In genomic region chr14:87971010-87971409, GRCh38 we compare ENCODE assay signal across 19 cellular contexts. TPM values are rescaled to one million over a fixed set of nuclear protein-coding genes. Genes with fewer than 3 reads are reported as not detected.
DNase-seq lines count a peak whose midpoint lies in the region; ATAC-seq lines count a peak whose summit lies in the region.
"Had no signal": no experiment of that assay in that cellular context is flagged by ENCODE, and none has a peak within 500 bp of the region (broad histone marks: within the 10 kb centered on the region; RNA-seq: fewer than 3 reads in every experiment).

No MANE protein-coding gene starts in this region.

- H3K36me3 Mint-ChIP-seq in CD8-positive, alpha-beta memory T cell = peaks cover 20 to 74% (median 45%) of the 10 kb centered on the region in 3 donors

- H3K9me3 ChIP-seq in CD8-positive, alpha-beta memory T cell (ENCODE audit: low read length) = no peaks in the 10 kb centered on the region
- H3K9me3 ChIP-seq: BLaER1, stomach had no signal

- no peak overlapping the region for H3K4me3 ChIP-seq in CD8-positive, alpha-beta memory T cell (ENCODE audit: low read length)
- H3K4me3 ChIP-seq in H7 (ENCODE audit: insufficient read depth, low read depth, low read length) = no peak overlapping the region
- H3K4me3 ChIP-seq: BLaER1, stomach had no signal

- DNase-seq in GM19238 (ENCODE audit: insufficient read length, low spot score) (no peak), H7 (no peak), NOMO-1 (lab: John Stamatoyannopoulos, UW; ENCODE audit: unreplicated experiment in 2 of 2) (no peak)
- no peak for DNase-seq in CD8-positive, alpha-beta memory T cell
- DNase-seq: effector memory CD4-positive, alpha-beta T cell; islet precursor cell; NCI-H1092 treated with DMSO at 0.1 percent for 48 hours; NCI-H69; SHP77 treated with DMSO at 0.1 percent for 48 hours; stimulated activated CD4-positive, alpha-beta T cell treated with anti-CD3 and anti-CD28 coated beads, Interleukin-2, amount 100 ng/mL, for 48 hours; stomach had no signal

- peak; percentile 92 for ATAC-seq in GM18858 (IDR thresholded peaks at IDR 0.05; ENCODE audit: unreplicated experiment)
- ATAC-seq in GM21381 (IDR thresholded peaks at IDR 0.05; ENCODE audit: unreplicated experiment) = peak; percentile 81
- ATAC-seq in HG02938 (IDR thresholded peaks at IDR 0.05; ENCODE audit: unreplicated experiment) = peak; percentile 94
- peak; percentile 82 for ATAC-seq in HG03565 (IDR thresholded peaks at IDR 0.05; ENCODE audit: unreplicated experiment)
- ATAC-seq: HepG2 had no signal

- POLR2A ChIA-PET in CD8-positive, alpha-beta memory T cell (lab: Charles Lee) = no interaction called here

- peaks cover 3% of the 10 kb centered on the region for H3K36me3 ChIP-seq in CD8-positive, alpha-beta memory T cell (ENCODE audit: insufficient read depth, low read length)
- H3K36me3 ChIP-seq in H7 (replicated peaks; ENCODE audit: control insufficient read depth, insufficient read depth, low read length) = no peaks in the 10 kb centered on the region
- H3K36me3 ChIP-seq: BLaER1 had no signal

- no peak overlapping the region for H3K4me3 Mint-ChIP-seq in CD8-positive, alpha-beta memory T cell

- H3K27me3 Mint-ChIP-seq in CD8-positive, alpha-beta memory T cell = no peaks in the 10 kb centered on the region

- H3K4me1 Mint-ChIP-seq in CD8-positive, alpha-beta memory T cell = peaks cover 8 to 20% (median 14%) of the 10 kb centered on the region in 3 donors

- CTCF ChIA-PET in CD8-positive, alpha-beta memory T cell (lab: Charles Lee) = no interaction called here

- H3K27ac ChIP-seq in CD8-positive, alpha-beta memory T cell (ENCODE audit: low read depth, low read length) = no peak overlapping the region
- H3K27ac ChIP-seq: BLaER1, stomach had no signal

- H3K27me3 ChIP-seq in CD8-positive, alpha-beta memory T cell (ENCODE audit: insufficient read depth, low read length, poor library complexity, severe bottlenecking) = no peaks in the 10 kb centered on the region
- no peaks in the 10 kb centered on the region for H3K27me3 ChIP-seq in H7 (ENCODE audit: control insufficient read depth, insufficient read depth, low read length)
- H3K27me3 ChIP-seq: BLaER1, stomach had no signal

- no peaks in the 10 kb centered on the region for H3K4me1 ChIP-seq in CD8-positive, alpha-beta memory T cell (ENCODE audit: insufficient read depth, low read length)
- H3K4me1 ChIP-seq: BLaER1 had no signal

- no peaks in the 10 kb centered on the region for H3K9me3 Mint-ChIP-seq in CD8-positive, alpha-beta memory T cell

- peak overlapping the region in 3 of 8 donors; percentile 51 to 76 (median 69) for H3K27ac Mint-ChIP-seq in CD8-positive, alpha-beta memory T cell

RNA-seq across cellular contexts. Expression of gene GALC, which starts 22.0 kb away (rescaled TPM):
- total RNA-seq in CD8-positive, alpha-beta memory T cell = 10 to 100 TPM; 12.4 to 13.0 TPM
- 27.7 TPM for polyA plus RNA-seq in CD8-positive, alpha-beta memory T cell
- 8.7 and 11.9 TPM in 2 replicates for total RNA-seq in H7 (2014; rRNA removed; shearing (Covaris generic))
- total RNA-seq: HepG2 had no signal
- polyA plus RNA-seq: HepG2 had no signal

RNA-seq across cellular contexts. Expression of gene GPR65, which starts 33.9 kb away (rescaled TPM):
- 10 to 100 TPM; 15.2 to 16.1 TPM for total RNA-seq in CD8-positive, alpha-beta memory T cell
- polyA plus RNA-seq in CD8-positive, alpha-beta memory T cell = 40.4 TPM
- not detected in 2 replicates for total RNA-seq in H7 (2014; rRNA removed; shearing (Covaris generic))
- total RNA-seq: H1, HepG2, renal cortical epithelial cell had no signal
- polyA plus RNA-seq: H1, HepG2 had no signal

Comparison
In these comparisons a context has a peak if more than half of its experiments do, and no peak if none do; other contexts are left out.
1. RNA of gene GPR65, which starts 33.9 kb away (total RNA-seq): 15.2 to 16.1 TPM in CD8-positive, alpha-beta memory T cell; not detected in H7; every median in the first group is over 10 times any median in the second.
2. Peak in every context shown above with its lines, with median percentiles within 50 percentile points of each other: ATAC-seq.